ENCODE assay signal across 9 cellular contexts in genomic region chr2:38598991-38599295, GRCh38. TPM values are rescaled to one million over a fixed set of nuclear protein-coding genes. Genes with fewer than 3 reads are reported as not detected.
A peak's percentile ranks its signal among the peaks of the same experiment; 100 is the strongest.
DNase-seq lines count a peak whose midpoint lies in the region; ATAC-seq and TF ChIP-seq lines count a peak whose summit lies in the region.
"Had no signal": no experiment of that assay in that cellular context is flagged by ENCODE, and none has a peak within 500 bp of the region (broad histone marks: within the 10 kb centered on the region; RNA-seq: fewer than 3 reads in every experiment).

No MANE protein-coding gene starts in this region.

- peak overlapping the region; percentile 98 for H3K27ac Mint-ChIP-seq in T-helper 17 cell

- ATAC-seq in heart left ventricle (no peak), left cardiac atrium (no peak), T-helper 17 cell (no peak), gastroesophageal sphincter (no peak), thoracic aorta (ENCODE audit: insufficient number of reproducible peaks, low FRiP score, low read depth) (no peak), HG03378 (IDR thresholded peaks at IDR 0.05; ENCODE audit: unreplicated experiment) (no peak), GM18873 (IDR thresholded peaks at IDR 0.05; ENCODE audit: low FRiP score, unreplicated experiment) (no peak)

- TF ChIP-seq CTCF in heart left ventricle (IDR thresholded peaks at IDR 0.05) = no peak
- no peak for TF ChIP-seq CTCF in gastroesophageal sphincter (IDR thresholded peaks at IDR 0.05)
- no peak for TF ChIP-seq CTCF in thoracic aorta (IDR thresholded peaks at IDR 0.05)

- intact Hi-C loops in heart left ventricle (cut with DNase I) = no loop called here
- intact Hi-C loops in left cardiac atrium (cut with DNase I) = loop anchor here in 1 of 2 donors (10.0 kb wide), 1 partner anchor 66 kb away; the partner anchor contains the start of gene GALM

- peaks cover 47% of the 10 kb centered on the region for H3K4me1 Mint-ChIP-seq in T-helper 17 cell

- H3K27me3 Mint-ChIP-seq in T-helper 17 cell = no peaks in the 10 kb centered on the region

- H3K4me3 Mint-ChIP-seq in T-helper 17 cell = peak overlapping the region; percentile 96

- H3K36me3 Mint-ChIP-seq in T-helper 17 cell (ENCODE audit: low read depth) = peaks cover 2% of the 10 kb centered on the region

- H3K4me1 ChIP-seq in heart left ventricle (peaks cover 0 to 74% (median 48%) of the 10 kb centered on the region in 12 donors), gastroesophageal sphincter (peaks cover 11 to 76% (median 13%) of the 10 kb centered on the region in 3 donors), thoracic aorta (ENCODE audit: control insufficient read depth in 1 of 2, low read depth in 2 of 2) (peaks cover 45 to 60% of the 10 kb centered on the region in 2 donors)

- H3K27me3 ChIP-seq in heart left ventricle (no peaks in the 10 kb centered on the region), gastroesophageal sphincter (no peaks in the 10 kb centered on the region), thoracic aorta (replicated peaks; ENCODE audit: insufficient read depth) (no peaks in the 10 kb centered on the region)

- no peaks in the 10 kb centered on the region for H3K9me3 ChIP-seq in heart left ventricle
- no peaks in the 10 kb centered on the region for H3K9me3 ChIP-seq in T-helper 17 cell (ENCODE audit: control insufficient read depth, low read length, poor library complexity, severe bottlenecking)
- H3K9me3 ChIP-seq in gastroesophageal sphincter = no peaks in the 10 kb centered on the region
- no peaks in the 10 kb centered on the region for H3K9me3 ChIP-seq in thoracic aorta

- DNase-seq in heart left ventricle = no peak
- DNase-seq in left cardiac atrium = no peak
- DNase-seq in T-helper 17 cell = no peak
- DNase-seq in thoracic aorta (ENCODE audit: low spot score) = no peak
- no peak for DNase-seq in HEK293T (ENCODE audit: extremely low spot score)
- DNase-seq: head of caudate nucleus had no signal

- H3K4me3 ChIP-seq in heart left ventricle (peak overlapping the region in 3 of 12 donors; percentile 21 to 92 (median 90)), gastroesophageal sphincter (peak overlapping the region in 1 of 2 donors; percentile 24), thoracic aorta (peak overlapping the region; percentile 94)

- H3K27ac ChIP-seq in heart left ventricle (peak overlapping the region in 9 of 12 donors; percentile 4 to 100 (median 44)), gastroesophageal sphincter (peak overlapping the region; percentile 74 to 100 (median 90)), thoracic aorta (peak overlapping the region in 1 of 2 donors; percentile 98)

- 0 to 8% (median 1%) methylated on average over 1 of the region's 1 CpG for WGBS in heart left ventricle, 4 donors
- WGBS in gastroesophageal sphincter (ENCODE audit: low coverage in 1 of 2), 2 donors = 3 to 11% methylated on average over 1 of the region's 1 CpG

- CTCF ChIA-PET in HEK293T (lab: Yijun Ruan, JAX) = interaction anchor here (1.7 kb wide), 1 partner anchor 17 kb away, joined by 9 read pairs; no protein-coding TSS in a partner anchor

- no peak for TF ChIP-seq EP300 in gastroesophageal sphincter (IDR thresholded peaks at IDR 0.05)

- POLR2A ChIA-PET in HEK293T (lab: Yijun Ruan, JAX) = interaction anchor here (1.8 kb wide), 1 partner anchor 152 kb away, joined by 13 read pairs; the partner anchor contains the start of gene SRSF7

- TF ChIP-seq POLR2A in heart left ventricle (IDR thresholded peaks at IDR 0.05) = no peak
- TF ChIP-seq POLR2A in gastroesophageal sphincter (IDR thresholded peaks at IDR 0.05) = no peak

- H3K36me3 ChIP-seq in heart left ventricle = no peaks in the 10 kb centered on the region
- H3K36me3 ChIP-seq in gastroesophageal sphincter = no peaks in the 10 kb centered on the region
- H3K36me3 ChIP-seq in thoracic aorta = no peaks in the 10 kb centered on the region

TF ChIP-seq in HEK293T, 16 proteins besides CTCF, POLR2A, EP300 and RAD21:
- no peak for TF ChIP-seq CTBP1 (IDR thresholded peaks at IDR 0.05; ENCODE audit: borderline replicate concordance)
- TF ChIP-seq FOXM1 (IDR thresholded peaks at IDR 0.05; ENCODE audit: borderline replicate concordance) = no peak
- no peak for TF ChIP-seq FOXK2 (IDR thresholded peaks at IDR 0.05)
- no peak for TF ChIP-seq FOXA1 (IDR thresholded peaks at IDR 0.05)
- TF ChIP-seq SP1 (IDR thresholded peaks at IDR 0.05) = no peak
- no peak for TF ChIP-seq ELF4 (IDR thresholded peaks at IDR 0.05)
- TF ChIP-seq HDGF (IDR thresholded peaks at IDR 0.05; ENCODE audit: borderline replicate concordance) = no peak
- TF ChIP-seq BHLHE40 (IDR thresholded peaks at IDR 0.05; ENCODE audit: borderline replicate concordance) = no peak

RNA-seq across cellular contexts. Expression of gene HNRNPLL, which starts 3.8 kb away (rescaled TPM):
- total RNA-seq in heart left ventricle (10 to 100 TPM; 12.1 to 33.2 (median 23.5) TPM), left cardiac atrium (10 to 100 TPM; 24.7 to 28.3 TPM), T-helper 17 cell (10 to 100 TPM; 81.5 to 91.5 TPM), gastroesophageal sphincter (10 to 100 TPM; 47.3 to 79.1 (median 68.7) TPM), thoracic aorta (10 to 100 TPM; 60.1 to 64.7 TPM)
- 10 to 100 TPM in 1 of 2 donors, 1 to 10 TPM in 1; 6.9 to 22.8 TPM for polyA plus RNA-seq in heart left ventricle
